In the genomic region with DNA sequence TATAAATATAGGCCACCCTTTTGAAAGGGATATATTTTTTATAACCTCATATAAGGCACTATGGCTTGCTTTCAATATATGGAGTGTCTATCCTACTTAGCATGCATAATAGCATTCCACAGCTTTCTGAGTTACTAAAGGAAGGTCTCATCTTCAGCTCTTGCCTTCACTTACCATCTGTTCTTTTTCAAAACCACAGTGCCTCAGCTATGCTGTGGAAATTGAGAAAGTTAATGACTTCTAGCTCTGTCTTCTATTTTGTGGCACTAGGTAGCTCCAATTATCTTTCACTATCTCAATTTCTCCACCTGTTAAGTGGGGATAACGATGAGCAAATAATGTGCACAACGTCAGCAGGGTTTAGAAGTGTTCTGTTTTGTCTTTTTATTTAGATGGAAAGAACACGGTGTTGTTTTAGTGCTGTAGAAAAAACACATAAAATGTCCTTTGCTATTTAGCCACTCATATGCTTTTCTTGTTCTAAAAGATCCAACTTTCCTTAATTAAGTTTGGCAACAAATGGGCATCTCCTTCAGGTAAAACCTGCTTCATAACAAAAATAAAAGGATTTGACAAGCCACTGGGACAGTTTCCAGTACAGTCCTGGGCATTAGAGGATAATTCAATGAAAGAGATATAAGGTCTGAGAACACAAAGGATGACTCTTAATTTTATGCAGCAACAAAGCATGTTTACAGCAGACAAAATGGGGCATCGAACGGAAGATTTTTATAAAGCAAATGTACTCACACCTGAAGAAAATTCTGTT, we compare ENCODE assay signal across 19 cellular contexts.
A peak's percentile ranks its signal among the peaks of the same experiment; 100 is the strongest.
DNase-seq lines count a peak whose midpoint lies in the region; ATAC-seq, FAIRE-seq and TF ChIP-seq lines count a peak whose summit lies in the region.
"Had no signal": no experiment of that assay in that cellular context is flagged by ENCODE, and none has a peak within 500 bp of the region (broad histone marks: within the 10 kb centered on the region; RNA-seq: fewer than 3 reads in every experiment).

No MANE protein-coding gene starts in this region.

- H4K20me1 ChIP-seq in PC-3 (ENCODE audit: low read length): no peaks in the 10 kb centered on the region

- no peaks in the 10 kb centered on the region for H3K36me3 Mint-ChIP-seq in endodermal cell (ENCODE audit: low read depth)
- H3K36me3 Mint-ChIP-seq: naive thymus-derived CD8-positive, alpha-beta T cell had no signal

- no peaks in the 10 kb centered on the region for H3K27me3 ChIP-seq in PC-3 (ENCODE audit: low read length)
- H3K27me3 ChIP-seq in endodermal cell (ENCODE audit: control insufficient read depth, insufficient read depth, low read length, poor library complexity, severe bottlenecking): no peaks in the 10 kb centered on the region
- H3K27me3 ChIP-seq in WERI-Rb-1 (ENCODE audit: insufficient read depth, low read depth, severe bottlenecking): no peaks in the 10 kb centered on the region
- H3K27me3 ChIP-seq: uterus had no signal

- CTCF ChIA-PET in A549 (lab: Yijun Ruan, JAX): interaction anchor here (0.6 kb wide), 1 partner anchor 14 kb away, joined by 3 read pairs; no protein-coding TSS in a partner anchor
- CTCF ChIA-PET in PC-3 (lab: Charles Lee): interaction anchor here (0.6 kb wide), 1 partner anchor 10 kb away, joined by 3 read pairs; no protein-coding TSS in a partner anchor

- ATAC-seq in A549 (no peak; a peak in 1 of 6 replicates), PC-3 (no peak), HG03108 (IDR thresholded peaks at IDR 0.05; ENCODE audit: unreplicated experiment) (no peak), HG03378 (IDR thresholded peaks at IDR 0.05; ENCODE audit: unreplicated experiment) (no peak)
- ATAC-seq: naive thymus-derived CD8-positive, alpha-beta T cell had no signal

- peak; percentile 7 for FAIRE-seq in A549 (lab: Jason Lieb, UNC)
- FAIRE-seq: small intestine had no signal

- peaks cover 32% of the 10 kb centered on the region for H3K4me1 Mint-ChIP-seq in endodermal cell
- H3K4me1 Mint-ChIP-seq: naive thymus-derived CD8-positive, alpha-beta T cell had no signal

- H3K27ac ChIP-seq in A549 (0 out of 6 replicates have a peak overlapping the region, but pooled peaks of 1 of the 2 experiments have one; percentile 8), PC-3 (ENCODE audit: low read length) (peak overlapping the region; percentile 24), endodermal cell (ENCODE audit: low read depth, low read length) (peak overlapping the region; percentile 7), WERI-Rb-1 (no peak overlapping the region)
- H3K27ac ChIP-seq: HL-60, uterus had no signal

- H3K27ac Mint-ChIP-seq in endodermal cell: no peak overlapping the region
- H3K27ac Mint-ChIP-seq: naive thymus-derived CD8-positive, alpha-beta T cell; progenitor cell of endocrine pancreas had no signal

- no peak for TF ChIP-seq CTCF in A549 (IDR thresholded peaks at IDR 0.05)
- TF ChIP-seq CTCF in PC-3 (conservative IDR thresholded peaks at IDR 0.05; ENCODE audit: low read depth, low read length): no peak
- no peak for TF ChIP-seq CTCF in endodermal cell (conservative IDR thresholded peaks at IDR 0.05)
- no peak for TF ChIP-seq CTCF in WERI-Rb-1 (IDR thresholded peaks at IDR 0.05; ENCODE audit: low read depth, low read length)

- no peak for TF ChIP-seq RAD21 in A549 (conservative IDR thresholded peaks at IDR 0.05 in 1 of 2, IDR thresholded peaks at IDR 0.05 in 1 of 2)

- H3K36me3 ChIP-seq in PC-3 (ENCODE audit: low read depth, low read length) (no peaks in the 10 kb centered on the region), endodermal cell (ENCODE audit: control insufficient read depth, insufficient read depth, low read length) (no peaks in the 10 kb centered on the region), WERI-Rb-1 (no peaks in the 10 kb centered on the region)
- H3K36me3 ChIP-seq: HAP-1, uterus had no signal

- no peaks in the 10 kb centered on the region for H3K9me2 ChIP-seq in PC-3 (replicated peaks; ENCODE audit: low read length)

- H3K9me3 ChIP-seq in A549 (no peaks in the 10 kb centered on the region), PC-3 (ENCODE audit: low read length) (no peaks in the 10 kb centered on the region), endodermal cell (ENCODE audit: control insufficient read depth, low read length) (no peaks in the 10 kb centered on the region), WERI-Rb-1 (ENCODE audit: severe bottlenecking) (no peaks in the 10 kb centered on the region)
- H3K9me3 ChIP-seq: HAP-1, uterus had no signal

- H3K9ac ChIP-seq in PC-3 (ENCODE audit: low read length): no peak overlapping the region
- no peak overlapping the region for H3K9ac ChIP-seq in endodermal cell (ENCODE audit: extremely low read depth, low read length, poor library complexity, severe bottlenecking)

- DNase-seq in A549 (ENCODE audit: low read depth in 1 of 2, low spot score in 1 of 2) (no peak), GM03348 (ENCODE audit: low spot score) (peak; percentile 7), PC-3 (no peak), endodermal cell (no peak), WERI-Rb-1 (no peak)
- DNase-seq in activated naive CD4-positive, alpha-beta T cell (lab: John Stamatoyannopoulos, UW): no peak
- DNase-seq: activated CD8-positive, alpha-beta memory T cell treated with anti-CD3 and anti-CD28 coated beads for 24 hours; COR-L47; hypothalamus; naive thymus-derived CD8-positive, alpha-beta T cell; SIG-M5; small intestine; stimulated activated CD4-positive, alpha-beta T cell treated with anti-CD3 and anti-CD28 coated beads, Interleukin-4, amount 100 ng/mL, for 24 hours; uterus had no signal

- no TSS peak for BruUV-seq in PC-3 (replicated peaks; lab: Mats Ljungman, UMichigan)

- no peak overlapping the region for H2AFZ ChIP-seq in PC-3 (ENCODE audit: low read length)

- H3F3A ChIP-seq in PC-3 (ENCODE audit: low read length, unreplicated experiment): peaks cover 5% of the 10 kb centered on the region

- intact Hi-C loops in PC-3 (cut with micrococcal nuclease): no loop called here

- no peak for TF ChIP-seq EP300 in A549 (IDR thresholded peaks at IDR 0.05)

- 84% methylated on average over 5 of the region's 5 CpGs for WGBS in A549 (ENCODE audit: missing lambda C conversion rate)
- WGBS in endodermal cell (ENCODE audit: insufficient coverage in 1 of 2, insufficient read length in 1 of 2), 2 experiments: 70 to 87% methylated on average over 2 to 5 of the region's 5 CpGs

- H3K4me3 ChIP-seq in A549 (no peak overlapping the region), PC-3 (ENCODE audit: low read length) (no peak overlapping the region), endodermal cell (ENCODE audit: low read length) (no peak overlapping the region), WERI-Rb-1 (ENCODE audit: low read depth, low read length) (no peak overlapping the region)
- H3K4me3 ChIP-seq: HAP-1, uterus had no signal

- no peak overlapping the region for H3K4me2 ChIP-seq in A549
- H3K4me2 ChIP-seq in PC-3 (ENCODE audit: low read length): peak overlapping the region; percentile 3

- no peaks in the 10 kb centered on the region for H3K27me3 Mint-ChIP-seq in endodermal cell (ENCODE audit: insufficient read depth)
- H3K27me3 Mint-ChIP-seq: naive thymus-derived CD8-positive, alpha-beta T cell; progenitor cell of endocrine pancreas had no signal

- no peak for TF ChIP-seq POLR2A in A549 (IDR thresholded peaks at IDR 0.05; ENCODE audit: low read length)

- POLR2A ChIA-PET in A549 (lab: Yijun Ruan, JAX): no interaction called here
- POLR2A ChIA-PET in PC-3 (lab: Charles Lee; ENCODE audit: unreplicated experiment): no interaction called here

- H3K4me1 ChIP-seq in A549 (peaks cover 27% of the 10 kb centered on the region), PC-3 (ENCODE audit: insufficient read depth, low read length) (peaks cover 41% of the 10 kb centered on the region), endodermal cell (ENCODE audit: control insufficient read depth, insufficient read depth, low read length) (no peaks in the 10 kb centered on the region)
- H3K4me1 ChIP-seq: uterus had no signal

- H3K79me2 ChIP-seq in PC-3 (ENCODE audit: low read length): no peaks in the 10 kb centered on the region

- no peak overlapping the region for H3K4me3 Mint-ChIP-seq in endodermal cell
- H3K4me3 Mint-ChIP-seq: naive thymus-derived CD8-positive, alpha-beta T cell had no signal

- H3K9me3 Mint-ChIP-seq in endodermal cell: no peaks in the 10 kb centered on the region

TF ChIP-seq in A549, 52 proteins besides CTCF, POLR2A, EP300 and RAD21 (continues in another document):
- TF ChIP-seq MYC (IDR thresholded peaks at IDR 0.05; ENCODE audit: borderline replicate concordance, low read length): no peak
- no peak for TF ChIP-seq RNF2 (IDR thresholded peaks at IDR 0.05; ENCODE audit: borderline replicate concordance, low read depth)
- no peak for TF ChIP-seq CHD2 (IDR thresholded peaks at IDR 0.05; ENCODE audit: low read length, partially characterized antibody)
- no peak for TF ChIP-seq CBX8 (IDR thresholded peaks at IDR 0.05)
- TF ChIP-seq FOSB (CRISPR knock-in tag; IDR thresholded peaks at IDR 0.05): no peak
- TF ChIP-seq EHF (CRISPR knock-in tag; IDR thresholded peaks at IDR 0.05): no peak
- TF ChIP-seq KDM5A (IDR thresholded peaks at IDR 0.05): no peak
- TF ChIP-seq, protein P1, sequence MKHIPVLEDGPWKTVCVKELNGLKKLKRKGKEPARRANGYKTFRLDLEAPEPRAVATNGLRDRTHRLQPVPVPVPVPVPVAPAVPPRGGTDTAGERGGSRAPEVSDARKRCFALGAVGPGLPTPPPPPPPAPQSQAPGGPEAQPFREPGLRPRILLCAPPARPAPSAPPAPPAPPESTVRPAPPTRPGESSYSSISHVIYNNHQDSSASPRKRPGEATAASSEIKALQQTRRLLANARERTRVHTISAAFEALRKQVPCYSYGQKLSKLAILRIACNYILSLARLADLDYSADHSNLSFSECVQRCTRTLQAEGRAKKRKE (CRISPR knock-in tag; IDR thresholded peaks at IDR 0.05; ENCODE audit: low read depth): no peak
- TF ChIP-seq, protein P2, sequence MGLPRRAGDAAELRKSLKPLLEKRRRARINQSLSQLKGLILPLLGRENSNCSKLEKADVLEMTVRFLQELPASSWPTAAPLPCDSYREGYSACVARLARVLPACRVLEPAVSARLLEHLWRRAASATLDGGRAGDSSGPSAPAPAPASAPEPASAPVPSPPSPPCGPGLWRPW (IDR thresholded peaks at IDR 0.05): no peak
- no peak for TF ChIP-seq HDAC2 (IDR thresholded peaks at IDR 0.05)
- TF ChIP-seq CHD4 (IDR thresholded peaks at IDR 0.05; ENCODE audit: borderline replicate concordance): no peak
- TF ChIP-seq, protein P3, sequence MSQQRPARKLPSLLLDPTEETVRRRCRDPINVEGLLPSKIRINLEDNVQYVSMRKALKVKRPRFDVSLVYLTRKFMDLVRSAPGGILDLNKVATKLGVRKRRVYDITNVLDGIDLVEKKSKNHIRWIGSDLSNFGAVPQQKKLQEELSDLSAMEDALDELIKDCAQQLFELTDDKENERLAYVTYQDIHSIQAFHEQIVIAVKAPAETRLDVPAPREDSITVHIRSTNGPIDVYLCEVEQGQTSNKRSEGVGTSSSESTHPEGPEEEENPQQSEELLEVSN (IDR thresholded peaks at IDR 0.05; ENCODE audit: borderline replicate concordance, low read depth): no peak
- no peak for TF ChIP-seq JUNB (IDR thresholded peaks at IDR 0.05)
- no peak for TF ChIP-seq POLR2AphosphoS2 (conservative IDR thresholded peaks at IDR 0.05; ENCODE audit: low read length)
- no peak for TF ChIP-seq MAZ (IDR thresholded peaks at IDR 0.05; ENCODE audit: borderline replicate concordance, low read depth, low read length)
